1 cellular context compared by ENCODE assay signal in the genomic region with DNA sequence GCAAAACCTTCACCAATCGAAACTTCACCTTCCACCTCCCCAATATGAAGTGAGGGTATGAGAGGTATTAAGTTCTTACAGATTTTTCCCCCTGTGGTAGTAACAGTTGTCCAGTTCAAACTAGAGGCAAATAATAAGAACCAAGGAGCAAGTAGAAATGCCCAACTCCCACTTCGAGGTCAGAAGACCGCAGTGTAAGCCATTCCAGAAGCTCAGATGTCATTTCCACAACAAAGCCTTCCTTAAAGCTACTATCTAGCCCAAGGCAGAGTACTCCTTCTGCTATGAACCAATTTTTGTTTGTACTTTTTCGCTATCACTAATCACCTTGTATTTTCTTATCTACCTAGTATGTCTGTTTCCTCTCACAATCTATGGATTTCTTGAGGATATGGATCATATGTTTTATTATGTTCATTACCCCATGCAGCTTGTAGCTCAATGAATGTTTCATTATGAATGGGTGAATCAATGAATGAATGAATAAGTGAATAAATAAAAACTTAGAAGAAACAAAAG.
TF ChIP-seq lines count a peak whose summit lies in the region.

No MANE protein-coding gene starts in this region.

TF ChIP-seq in WTC11, 78 proteins besides CTCF, POLR2A, EP300 and RAD21 (continued from another document):
- TF ChIP-seq, protein P1, sequence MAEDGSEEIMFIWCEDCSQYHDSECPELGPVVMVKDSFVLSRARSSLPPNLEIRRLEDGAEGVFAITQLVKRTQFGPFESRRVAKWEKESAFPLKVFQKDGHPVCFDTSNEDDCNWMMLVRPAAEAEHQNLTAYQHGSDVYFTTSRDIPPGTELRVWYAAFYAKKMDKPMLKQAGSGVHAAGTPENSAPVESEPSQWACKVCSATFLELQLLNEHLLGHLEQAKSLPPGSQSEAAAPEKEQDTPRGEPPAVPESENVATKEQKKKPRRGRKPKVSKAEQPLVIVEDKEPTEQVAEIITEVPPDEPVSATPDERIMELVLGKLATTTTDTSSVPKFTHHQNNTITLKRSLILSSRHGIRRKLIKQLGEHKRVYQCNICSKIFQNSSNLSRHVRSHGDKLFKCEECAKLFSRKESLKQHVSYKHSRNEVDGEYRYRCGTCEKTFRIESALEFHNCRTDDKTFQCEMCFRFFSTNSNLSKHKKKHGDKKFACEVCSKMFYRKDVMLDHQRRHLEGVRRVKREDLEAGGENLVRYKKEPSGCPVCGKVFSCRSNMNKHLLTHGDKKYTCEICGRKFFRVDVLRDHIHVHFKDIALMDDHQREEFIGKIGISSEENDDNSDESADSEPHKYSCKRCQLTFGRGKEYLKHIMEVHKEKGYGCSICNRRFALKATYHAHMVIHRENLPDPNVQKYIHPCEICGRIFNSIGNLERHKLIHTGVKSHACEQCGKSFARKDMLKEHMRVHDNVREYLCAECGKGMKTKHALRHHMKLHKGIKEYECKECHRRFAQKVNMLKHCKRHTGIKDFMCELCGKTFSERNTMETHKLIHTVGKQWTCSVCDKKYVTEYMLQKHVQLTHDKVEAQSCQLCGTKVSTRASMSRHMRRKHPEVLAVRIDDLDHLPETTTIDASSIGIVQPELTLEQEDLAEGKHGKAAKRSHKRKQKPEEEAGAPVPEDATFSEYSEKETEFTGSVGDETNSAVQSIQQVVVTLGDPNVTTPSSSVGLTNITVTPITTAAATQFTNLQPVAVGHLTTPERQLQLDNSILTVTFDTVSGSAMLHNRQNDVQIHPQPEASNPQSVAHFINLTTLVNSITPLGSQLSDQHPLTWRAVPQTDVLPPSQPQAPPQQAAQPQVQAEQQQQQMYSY (CRISPR knock-in tag; IDR thresholded peaks at IDR 0.05): no peak
- TF ChIP-seq, protein P2, sequence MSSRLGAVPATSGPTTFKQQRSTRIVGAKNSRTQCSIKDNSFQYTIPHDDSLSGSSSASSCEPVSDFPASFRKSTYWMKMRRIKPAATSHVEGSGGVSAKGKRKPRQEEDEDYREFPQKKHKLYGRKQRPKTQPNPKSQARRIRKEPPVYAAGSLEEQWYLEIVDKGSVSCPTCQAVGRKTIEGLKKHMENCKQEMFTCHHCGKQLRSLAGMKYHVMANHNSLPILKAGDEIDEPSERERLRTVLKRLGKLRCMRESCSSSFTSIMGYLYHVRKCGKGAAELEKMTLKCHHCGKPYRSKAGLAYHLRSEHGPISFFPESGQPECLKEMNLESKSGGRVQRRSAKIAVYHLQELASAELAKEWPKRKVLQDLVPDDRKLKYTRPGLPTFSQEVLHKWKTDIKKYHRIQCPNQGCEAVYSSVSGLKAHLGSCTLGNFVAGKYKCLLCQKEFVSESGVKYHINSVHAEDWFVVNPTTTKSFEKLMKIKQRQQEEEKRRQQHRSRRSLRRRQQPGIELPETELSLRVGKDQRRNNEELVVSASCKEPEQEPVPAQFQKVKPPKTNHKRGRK (CRISPR knock-in tag; IDR thresholded peaks at IDR 0.05; ENCODE audit: borderline replicate concordance): no peak
- no peak for TF ChIP-seq RELA (CRISPR knock-in tag; IDR thresholded peaks at IDR 0.05; ENCODE audit: borderline replicate concordance)
- no peak for TF ChIP-seq ZNF121 (CRISPR knock-in tag; IDR thresholded peaks at IDR 0.05)
- TF ChIP-seq, protein P3, sequence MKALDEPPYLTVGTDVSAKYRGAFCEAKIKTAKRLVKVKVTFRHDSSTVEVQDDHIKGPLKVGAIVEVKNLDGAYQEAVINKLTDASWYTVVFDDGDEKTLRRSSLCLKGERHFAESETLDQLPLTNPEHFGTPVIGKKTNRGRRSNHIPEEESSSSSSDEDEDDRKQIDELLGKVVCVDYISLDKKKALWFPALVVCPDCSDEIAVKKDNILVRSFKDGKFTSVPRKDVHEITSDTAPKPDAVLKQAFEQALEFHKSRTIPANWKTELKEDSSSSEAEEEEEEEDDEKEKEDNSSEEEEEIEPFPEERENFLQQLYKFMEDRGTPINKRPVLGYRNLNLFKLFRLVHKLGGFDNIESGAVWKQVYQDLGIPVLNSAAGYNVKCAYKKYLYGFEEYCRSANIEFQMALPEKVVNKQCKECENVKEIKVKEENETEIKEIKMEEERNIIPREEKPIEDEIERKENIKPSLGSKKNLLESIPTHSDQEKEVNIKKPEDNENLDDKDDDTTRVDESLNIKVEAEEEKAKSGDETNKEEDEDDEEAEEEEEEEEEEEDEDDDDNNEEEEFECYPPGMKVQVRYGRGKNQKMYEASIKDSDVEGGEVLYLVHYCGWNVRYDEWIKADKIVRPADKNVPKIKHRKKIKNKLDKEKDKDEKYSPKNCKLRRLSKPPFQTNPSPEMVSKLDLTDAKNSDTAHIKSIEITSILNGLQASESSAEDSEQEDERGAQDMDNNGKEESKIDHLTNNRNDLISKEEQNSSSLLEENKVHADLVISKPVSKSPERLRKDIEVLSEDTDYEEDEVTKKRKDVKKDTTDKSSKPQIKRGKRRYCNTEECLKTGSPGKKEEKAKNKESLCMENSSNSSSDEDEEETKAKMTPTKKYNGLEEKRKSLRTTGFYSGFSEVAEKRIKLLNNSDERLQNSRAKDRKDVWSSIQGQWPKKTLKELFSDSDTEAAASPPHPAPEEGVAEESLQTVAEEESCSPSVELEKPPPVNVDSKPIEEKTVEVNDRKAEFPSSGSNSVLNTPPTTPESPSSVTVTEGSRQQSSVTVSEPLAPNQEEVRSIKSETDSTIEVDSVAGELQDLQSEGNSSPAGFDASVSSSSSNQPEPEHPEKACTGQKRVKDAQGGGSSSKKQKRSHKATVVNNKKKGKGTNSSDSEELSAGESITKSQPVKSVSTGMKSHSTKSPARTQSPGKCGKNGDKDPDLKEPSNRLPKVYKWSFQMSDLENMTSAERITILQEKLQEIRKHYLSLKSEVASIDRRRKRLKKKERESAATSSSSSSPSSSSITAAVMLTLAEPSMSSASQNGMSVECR (CRISPR knock-in tag; IDR thresholded peaks at IDR 0.05; ENCODE audit: borderline replicate concordance): no peak
TF ChIP-seq in WTC11: peak in this region for 0.
